In genomic region chr10:17375936-17376584, GRCh38 we compare ENCODE assay signal across 8 cellular contexts.
DNase-seq lines count a peak whose midpoint lies in the region; ATAC-seq, FAIRE-seq and TF ChIP-seq lines count a peak whose summit lies in the region.

No MANE protein-coding gene starts in this region.

- 0 out of 2 replicates have a peak overlapping the region, but pooled peaks have one; percentile 14 for H2AFZ ChIP-seq in K562 (ENCODE audit: low read depth, low read length)

- CTCF ChIA-PET in K562 (lab: Yijun Ruan, JAX; ENCODE audit: low intra/inter-chr PET ratio): no interaction called here

- H3K4me1 ChIP-seq in K562 (replicated peaks in 1 of 2; ENCODE audit: control insufficient read depth in 2 of 2, insufficient read depth in 2 of 2, low read length in 2 of 2): no peaks in the 10 kb centered on the region

- POLR2A ChIA-PET in K562 (lab: Yijun Ruan, JAX): interaction anchor here (1.0 to 1.6 kb wide), 3 partner anchors 12 to 130 kb away, joined by 3 read pairs; no protein-coding TSS in a partner anchor

- H3K36me3 ChIP-seq in K562 (ENCODE audit: control insufficient read depth, insufficient read depth, low read length): no peaks in the 10 kb centered on the region

- no peaks in the 10 kb centered on the region for H4K20me1 ChIP-seq in K562 (replicated peaks; ENCODE audit: control insufficient read depth, insufficient read depth, low read length)

- peak; percentile 81 for ATAC-seq in K562
- no peak for ATAC-seq in HG02678 (IDR thresholded peaks at IDR 0.05; ENCODE audit: unreplicated experiment)

- no peak overlapping the region for H3K4me3 ChIP-seq in GM12875 (ENCODE audit: low read depth, low read length)
- no peak overlapping the region for H3K4me3 ChIP-seq in K562

- no peak overlapping the region for H3K4me2 ChIP-seq in K562 (ENCODE audit: insufficient read depth, low read length)

- in situ Hi-C loops in K562 (cut with MboI): no loop called here

- TF ChIP-seq EP300 in K562 (IDR thresholded peaks at IDR 0.05; ENCODE audit: low read length): no peak

- peak in 1 of 2 experiments; percentile 30; a peak in 2 of 4 replicates for TF ChIP-seq RAD21 in K562 (CRISPR knock-in tag; conservative IDR thresholded peaks at IDR 0.05 in 1 of 2, IDR thresholded peaks at IDR 0.05 in 1 of 2)

- no peak overlapping the region for H3K9ac ChIP-seq in K562 (ENCODE audit: insufficient read depth in 1 of 2, low read depth in 2 of 2, low read length in 2 of 2)

- H3K9me3 ChIP-seq in K562 (replicated peaks; ENCODE audit: control insufficient read depth, insufficient read depth, low read depth, low read length): no peaks in the 10 kb centered on the region

- FAIRE-seq in K562 (lab: Jason Lieb, UNC): peak; percentile 11

- intact Hi-C loops in K562 (cut with micrococcal nuclease): no loop called here

- TF ChIP-seq CTCF in GM12875 (IDR thresholded peaks at IDR 0.05; ENCODE audit: borderline replicate concordance, insufficient read depth, low read depth, low read length) (peak; percentile 74), K562 (IDR thresholded peaks at IDR 0.05 in 2 of 3, conservative IDR thresholded peaks at IDR 0.05 in 1 of 3; ENCODE audit: insufficient read depth in 2 of 3, low read depth in 1 of 3, low read length in 3 of 3) (peak; percentile 61 to 85 (median 69))

- TF ChIP-seq POLR2A in K562 (conservative IDR thresholded peaks at IDR 0.05): no peak

- H3K9me1 ChIP-seq in K562 (ENCODE audit: control insufficient read depth, insufficient read depth, low read length): no peaks in the 10 kb centered on the region

- H3K27me3 ChIP-seq in K562 (ENCODE audit: control insufficient read depth in 2 of 2, insufficient read depth in 2 of 2, low read length in 2 of 2): no peaks in the 10 kb centered on the region

- H3K27ac ChIP-seq in K562 (ENCODE audit: extremely low read depth, low read depth, low read length): no peak overlapping the region

- WGBS in K562 (ENCODE audit: insufficient coverage, low coverage, missing lambda C conversion rate): 63% methylated on average over 10 of the region's 10 CpGs

- no TSS peak for BruUV-seq in K562 (replicated peaks; lab: Mats Ljungman, UMichigan)

- H3K79me2 ChIP-seq in K562 (ENCODE audit: control insufficient read depth, insufficient read depth, low read length): no peaks in the 10 kb centered on the region

- DNase-seq in NAMALWA (ENCODE audit: low spot score) (peak; percentile 51), K562 (ENCODE audit: extremely low read depth in 1 of 4, low spot score in 3 of 4) (peak; percentile 31 to 63 (median 42)), occipital lobe (lab: John Stamatoyannopoulos, UW) (no peak), A172 (ENCODE audit: low spot score) (no peak), NCI-H128 (lab: John Stamatoyannopoulos, UW; ENCODE audit: unreplicated experiment) (no peak)
- peak; percentile 61 for DNase-seq in stimulated activated CD4-positive, alpha-beta T cell treated with anti-CD3 and anti-CD28 coated beads, Interleukin-15, amount 100 ng/mL, for 24 hours

TF ChIP-seq in K562, 482 proteins besides CTCF, POLR2A, EP300 and RAD21 (continues in another document):
- no peak for TF ChIP-seq ZNF133 (CRISPR knock-in tag; IDR thresholded peaks at IDR 0.05)
- no peak for TF ChIP-seq ZNF280A (IDR thresholded peaks at IDR 0.05; ENCODE audit: low read depth, partially characterized antibody)
- 0 out of 2 replicates have a peak, but pooled peaks have one; percentile 5 for TF ChIP-seq SMC3 (conservative IDR thresholded peaks at IDR 0.05; ENCODE audit: insufficient read depth, low read depth, low read length)
- no peak for TF ChIP-seq CTBP1 (IDR thresholded peaks at IDR 0.05; ENCODE audit: borderline replicate concordance)
- no peak for TF ChIP-seq USF1 (CRISPR knock-in tag; IDR thresholded peaks at IDR 0.05)
- no peak for TF ChIP-seq ZNF609 (CRISPR knock-in tag; IDR thresholded peaks at IDR 0.05; ENCODE audit: borderline replicate concordance)
- no peak for TF ChIP-seq PML (IDR thresholded peaks at IDR 0.05; ENCODE audit: low read length)
- TF ChIP-seq TCF3 (CRISPR knock-in tag; IDR thresholded peaks at IDR 0.05): no peak
- peak in 1 of 3 experiments; percentile 42 for TF ChIP-seq YY1 (IDR thresholded peaks at IDR 0.05; ENCODE audit: borderline replicate concordance in 1 of 3, control insufficient read depth in 1 of 3, extremely low read depth in 1 of 3, insufficient read depth in 3 of 3, insufficient read length in 1 of 3, insufficient replicate concordance in 2 of 3, low read depth in 1 of 3, low read length in 2 of 3)
- no peak for TF ChIP-seq ZNF583 (CRISPR knock-in tag; IDR thresholded peaks at IDR 0.05)
- no peak for TF ChIP-seq TEAD2 (tag; IDR thresholded peaks at IDR 0.05)
- TF ChIP-seq SP1 (CRISPR knock-in tag; IDR thresholded peaks at IDR 0.05): no peak
- no peak for TF ChIP-seq CEBPZ (IDR thresholded peaks at IDR 0.05; ENCODE audit: borderline replicate concordance, low read depth, low read length)

Comparison
In these comparisons a context has a peak if more than half of its experiments do, and no peak if none do; other contexts are left out.
1. DNase-seq: peak in NAMALWA (single experiment), K562 (4 of 4) and stimulated activated CD4-positive, alpha-beta T cell treated with anti-CD3 and anti-CD28 coated beads, Interleukin-15, amount 100 ng/mL, for 24 hours (single experiment); none in occipital lobe (single experiment), A172 (single experiment) and NCI-H128 (single experiment).